ENCODE assay signal across 8 cellular contexts in the genomic region with DNA sequence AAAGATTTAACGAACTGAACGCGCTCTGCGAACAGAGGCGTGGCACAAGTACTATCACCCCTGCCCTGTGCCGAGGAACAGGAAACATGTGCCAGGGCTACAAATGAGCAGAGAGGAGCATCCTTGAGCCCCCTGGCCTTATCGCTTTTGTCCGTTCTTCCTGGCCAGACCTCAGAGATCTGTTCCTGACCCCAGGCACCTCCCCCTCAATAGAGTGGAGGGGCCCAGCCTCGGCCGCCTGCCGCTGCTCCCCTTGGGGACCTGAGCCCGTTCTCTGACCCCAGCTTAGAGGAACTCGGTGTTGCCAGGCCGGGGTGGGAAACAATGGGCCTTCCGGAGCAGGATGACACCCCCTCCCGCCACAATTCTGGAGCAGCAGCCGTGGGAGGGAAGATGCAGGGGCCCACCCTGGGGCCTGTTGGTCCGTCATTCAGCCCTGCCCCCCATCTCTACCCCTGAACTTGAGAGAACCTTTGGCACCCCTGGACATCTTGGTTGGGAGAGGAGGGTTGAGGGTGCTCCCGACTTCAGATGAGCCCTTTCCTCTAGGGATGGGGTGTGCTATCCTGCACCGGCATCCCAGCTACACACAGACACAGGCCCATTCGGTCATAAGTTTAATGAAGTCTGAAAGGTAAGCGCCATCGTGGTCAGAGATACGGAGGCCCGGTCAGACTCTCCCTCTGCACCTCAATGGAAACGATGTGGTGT. TPM values are rescaled to one million over a fixed set of nuclear protein-coding genes. Genes with fewer than 3 reads are reported as not detected.
A peak's percentile ranks its signal among the peaks of the same experiment; 100 is the strongest.
DNase-seq lines count a peak whose midpoint lies in the region; ATAC-seq and TF ChIP-seq lines count a peak whose summit lies in the region.

No MANE protein-coding gene starts in this region.

- peaks cover 0 to 38% (median 0%) of the 10 kb centered on the region in 3 donors for H3K36me3 ChIP-seq in Peyer's patch
- peaks cover 15% of the 10 kb centered on the region for H3K36me3 ChIP-seq in mucosa of descending colon (ENCODE audit: low read depth)

- H3K4me3 ChIP-seq in Peyer's patch, result peak overlapping the region; percentile 59 to 77 (median 70)
- peak overlapping the region; percentile 63 to 99 (median 86) for H3K4me3 ChIP-seq in dorsolateral prefrontal cortex
- H3K4me3 ChIP-seq in mucosa of descending colon, result peak overlapping the region; percentile 36

- peak overlapping the region; percentile 87 to 94 (median 90) for H3K27ac ChIP-seq in Peyer's patch
- peak overlapping the region; percentile 87 to 99 (median 97) for H3K27ac ChIP-seq in dorsolateral prefrontal cortex

- peak; percentile 30 for ATAC-seq in mucosa of descending colon
- ATAC-seq in GM19455 (IDR thresholded peaks at IDR 0.05; ENCODE audit: unreplicated experiment), result no peak
- ATAC-seq in GM18498 (IDR thresholded peaks at IDR 0.05; ENCODE audit: unreplicated experiment), result no peak

- TF ChIP-seq CTCF in Peyer's patch (IDR thresholded peaks at IDR 0.05), result no peak
- no peak for TF ChIP-seq CTCF in dorsolateral prefrontal cortex (IDR thresholded peaks at IDR 0.05 in 54 of 56, conservative IDR thresholded peaks at IDR 0.05 in 2 of 56; ENCODE audit: low read depth in 1 of 56, partially characterized antibody in 56 of 56)
- TF ChIP-seq CTCF in mucosa of descending colon (IDR thresholded peaks at IDR 0.05), result no peak

- DNase-seq in SIG-M5 treated with dmso at 0.1 percent for 504 hours (lab: John Stamatoyannopoulos, UW; ENCODE audit: unreplicated experiment) (peak; percentile 50), SIG-M5 (lab: John Stamatoyannopoulos, UW) (no peak), Peyer's patch (peak; percentile 31 to 72 (median 71)), dorsolateral prefrontal cortex (peak in 1 of 10 donors; percentile 29), mucosa of descending colon (peak; percentile 75 to 79 (median 78))
- DNase-seq in central memory CD4-positive, alpha-beta T cell, result no peak

- intact Hi-C loops in dorsolateral prefrontal cortex (cut with DNase I), result loop anchor here (2.0 to 5.0 kb wide), 4 partner anchors 21 to 201 kb away; a partner anchor contains a TSS
- intact Hi-C loops in mucosa of descending colon (cut with DNase I, micrococcal nuclease), result no loop called here

- no peaks in the 10 kb centered on the region for H3K9me3 ChIP-seq in Peyer's patch
- H3K9me3 ChIP-seq in mucosa of descending colon, result no peaks in the 10 kb centered on the region

- no peaks in the 10 kb centered on the region for H3K27me3 ChIP-seq in Peyer's patch
- H3K27me3 ChIP-seq in dorsolateral prefrontal cortex, result no peaks in the 10 kb centered on the region

- no peak for TF ChIP-seq POLR2A in Peyer's patch (IDR thresholded peaks at IDR 0.05)

- H3K4me1 ChIP-seq in Peyer's patch (peaks cover 8 to 45% (median 19%) of the 10 kb centered on the region in 4 donors), mucosa of descending colon (ENCODE audit: low read depth) (peaks cover 42% of the 10 kb centered on the region)

RNA-seq across cellular contexts. Expression of a gene that starts 1.1 kb away (rescaled TPM):
- total RNA-seq in Peyer's patch, result 10 to 100 TPM; 28.6 to 75.8 (median 47.8) TPM
- total RNA-seq in dorsolateral prefrontal cortex, result 100 to 1,000 TPM in 18 of 120 experiments, 10 to 100 TPM in 102; 46.8 to 127 (median 87.8) TPM
- 10 to 100 TPM; 51.2 to 73.5 (median 58.2) TPM for total RNA-seq in mucosa of descending colon

RNA-seq across cellular contexts. Expression of a gene that starts 1.4 kb away (rescaled TPM):
- total RNA-seq in Peyer's patch, result 10 to 100 TPM in 3 of 4 donors, 1 to 10 TPM in 1; 3.4 to 29.7 (median 12.9) TPM
- total RNA-seq in dorsolateral prefrontal cortex, result 10 to 100 TPM in 1 of 120 experiments, 1 to 10 TPM in 114, under 1 TPM in 4, not detected in 1; 0.69 to 10.3 (median 3.2) TPM
- total RNA-seq in mucosa of descending colon, result 1 to 10 TPM; 3.5 to 8.5 (median 6.9) TPM

RNA-seq across cellular contexts. Expression of a gene that starts 1.6 kb away (rescaled TPM):
- total RNA-seq in Peyer's patch, result 1 to 10 TPM; 3.3 to 5.1 (median 4.2) TPM
- total RNA-seq in dorsolateral prefrontal cortex, result 10 to 100 TPM; 14.7 to 35.0 (median 23.8) TPM
- 10 to 100 TPM; 11.5 to 17.0 (median 12.2) TPM for total RNA-seq in mucosa of descending colon

RNA-seq across cellular contexts. Expression of a gene that starts 22.2 kb away (rescaled TPM):
- total RNA-seq in Peyer's patch (10 to 100 TPM; 32.1 to 45.6 (median 36.4) TPM), dorsolateral prefrontal cortex (10 to 100 TPM; 12.7 to 38.8 (median 21.8) TPM), mucosa of descending colon (10 to 100 TPM; 44.3 to 73.6 (median 54.6) TPM)

RNA-seq across cellular contexts. Expression of a gene that starts 32.4 kb away (rescaled TPM):
- total RNA-seq in Peyer's patch, result 10 to 100 TPM; 36.1 to 99.9 (median 45.1) TPM
- total RNA-seq in dorsolateral prefrontal cortex, result 100 to 1,000 TPM in 92 of 120 experiments, 10 to 100 TPM in 28; 45.9 to 168 (median 112) TPM
- total RNA-seq in mucosa of descending colon, result 100 to 1,000 TPM in 1 of 3 donors, 10 to 100 TPM in 2; 52.7 to 151 (median 56.5) TPM

Comparison
In these comparisons a context has a peak if more than half of its experiments do, and no peak if none do; other contexts are left out.
1. DNase-seq: peak in SIG-M5 treated with dmso at 0.1 percent for 504 hours (single experiment), Peyer's patch (3 of 3) and mucosa of descending colon (3 of 3); none in SIG-M5 (single experiment) and central memory CD4-positive, alpha-beta T cell (single experiment).
2. H3K4me3 ChIP-seq: peak in every context shown above with its lines; median percentile 86 in dorsolateral prefrontal cortex; 70 in Peyer's patch; 36 in mucosa of descending colon.
3. intact Hi-C loops: an anchor here in dorsolateral prefrontal cortex (2.0 to 5.0 kb wide); none called in mucosa of descending colon.